Comparison of ENCODE assay signal across 1 cellular context in the genomic region with DNA sequence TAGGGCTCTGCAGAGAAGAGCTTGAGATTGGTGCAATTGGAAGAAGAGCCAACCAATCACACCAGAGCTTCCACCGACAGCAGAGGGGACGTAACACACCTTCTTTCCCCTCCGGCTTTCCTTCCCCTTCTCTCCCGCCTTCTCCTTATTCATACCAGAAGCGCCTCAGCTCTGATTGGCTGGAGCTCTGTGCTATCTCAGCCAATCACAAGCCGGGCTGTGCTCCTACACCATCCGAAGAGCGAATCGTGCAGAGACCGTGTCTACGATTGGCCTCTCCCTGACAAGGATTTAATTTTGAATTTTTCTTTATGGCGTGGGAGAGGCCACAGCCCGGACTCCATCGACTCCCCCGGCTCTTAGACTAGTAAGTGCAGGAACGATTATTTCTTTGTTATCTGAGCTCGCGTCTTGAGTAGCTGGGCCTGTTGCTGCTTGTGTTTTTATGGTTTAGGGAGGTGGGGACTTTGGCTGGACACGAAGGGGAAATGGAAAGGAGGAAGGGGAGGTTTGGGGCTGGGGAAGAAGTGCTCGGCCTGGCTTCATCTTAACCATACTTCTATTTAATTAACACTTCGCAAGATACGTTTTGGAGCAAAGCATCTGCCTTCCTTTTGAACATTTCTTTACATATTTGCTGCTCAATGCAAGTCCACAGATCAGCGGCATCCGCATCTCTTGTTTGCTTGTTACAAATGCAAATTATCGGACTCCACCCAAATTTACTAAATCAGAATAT.
A peak's percentile ranks its signal among the peaks of the same experiment; 100 is the strongest.
TF ChIP-seq lines count a peak whose summit lies in the region.

A gene (plus strand): TSS at position 308 of the 739 bp plus-strand sequence. CDS start 14,007 bp downstream, outside the sequence.

TF ChIP-seq in HepG2, 621 proteins besides CTCF, POLR2A, EP300 and RAD21 (continued from another document):
- TF ChIP-seq, protein P1, sequence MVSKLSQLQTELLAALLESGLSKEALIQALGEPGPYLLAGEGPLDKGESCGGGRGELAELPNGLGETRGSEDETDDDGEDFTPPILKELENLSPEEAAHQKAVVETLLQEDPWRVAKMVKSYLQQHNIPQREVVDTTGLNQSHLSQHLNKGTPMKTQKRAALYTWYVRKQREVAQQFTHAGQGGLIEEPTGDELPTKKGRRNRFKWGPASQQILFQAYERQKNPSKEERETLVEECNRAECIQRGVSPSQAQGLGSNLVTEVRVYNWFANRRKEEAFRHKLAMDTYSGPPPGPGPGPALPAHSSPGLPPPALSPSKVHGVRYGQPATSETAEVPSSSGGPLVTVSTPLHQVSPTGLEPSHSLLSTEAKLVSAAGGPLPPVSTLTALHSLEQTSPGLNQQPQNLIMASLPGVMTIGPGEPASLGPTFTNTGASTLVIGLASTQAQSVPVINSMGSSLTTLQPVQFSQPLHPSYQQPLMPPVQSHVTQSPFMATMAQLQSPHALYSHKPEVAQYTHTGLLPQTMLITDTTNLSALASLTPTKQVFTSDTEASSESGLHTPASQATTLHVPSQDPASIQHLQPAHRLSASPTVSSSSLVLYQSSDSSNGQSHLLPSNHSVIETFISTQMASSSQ (IDR thresholded peaks at IDR 0.05; ENCODE audit: low read depth): no peak; the same call in 1 of the 2 replicates
- TF ChIP-seq, protein P1 (CRISPR knock-in tag; IDR thresholded peaks at IDR 0.05; ENCODE audit: borderline replicate concordance): no peak
- TF ChIP-seq THYN1 (CRISPR knock-in tag; IDR thresholded peaks at IDR 0.05; ENCODE audit: borderline replicate concordance, low read depth) (peak; percentile 66; the same call in 1 of the 2 replicates), SMYD3 (CRISPR knock-in tag; IDR thresholded peaks at IDR 0.05) (peak; percentile 98), TGIF2 (CRISPR knock-in tag; IDR thresholded peaks at IDR 0.05) (peak; percentile 97), ZNF367 (CRISPR knock-in tag; IDR thresholded peaks at IDR 0.05; ENCODE audit: borderline replicate concordance) (peak; percentile 91; the same call in 1 of the 2 replicates), CHCHD3 (CRISPR knock-in tag; IDR thresholded peaks at IDR 0.05) (peak; percentile 43; the same call in 1 of the 2 replicates), SAP130 (CRISPR knock-in tag; IDR thresholded peaks at IDR 0.05; ENCODE audit: low read depth) (peak; percentile 99), FOXM1 (CRISPR knock-in tag; IDR thresholded peaks at IDR 0.05) (peak; percentile 93), ZFP90 (CRISPR knock-in tag; IDR thresholded peaks at IDR 0.05; ENCODE audit: borderline replicate concordance) (no peak), ARID2 (CRISPR knock-in tag; IDR thresholded peaks at IDR 0.05; ENCODE audit: borderline replicate concordance) (peak; percentile 77; the same call in 1 of the 2 replicates)
TF ChIP-seq in HepG2: peak in this region for 101.
